1 cellular context compared by ENCODE assay signal in genomic region chr15:75197062-75197630, GRCh38.
TF ChIP-seq lines count a peak whose summit lies in the region.

No MANE protein-coding gene starts in this region.

TF ChIP-seq in H1, 55 proteins besides CTCF, POLR2A, EP300 and RAD21 (continued from another document):
- no peak for TF ChIP-seq CHD7 (IDR thresholded peaks at IDR 0.05; ENCODE audit: insufficient replicate concordance, low read length)
